In the genomic region with DNA sequence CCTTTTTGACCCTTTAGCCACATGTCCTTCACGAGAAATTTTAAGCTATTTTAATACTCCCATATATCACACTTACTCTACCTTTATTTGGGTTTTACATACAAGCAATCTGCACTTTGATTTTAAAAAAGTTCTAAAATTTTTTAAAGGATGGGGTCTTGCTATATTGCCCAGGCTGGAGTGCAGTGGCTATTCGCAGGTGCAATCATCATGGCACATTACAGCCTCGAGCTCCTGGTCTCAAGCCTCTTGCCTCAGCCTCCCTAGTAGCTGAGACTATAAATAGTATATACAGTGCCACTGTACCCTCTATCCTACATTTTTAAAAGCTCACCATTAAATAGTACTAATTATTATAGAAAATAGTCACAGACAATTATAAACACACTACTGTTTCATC, we compare ENCODE assay signal across 35 cellular contexts. TPM values are rescaled to one million over a fixed set of nuclear protein-coding genes. Genes with fewer than 3 reads are reported as not detected.
DNase-seq lines count a peak whose midpoint lies in the region; ATAC-seq, FAIRE-seq and TF ChIP-seq lines count a peak whose summit lies in the region.
"Had no signal": no experiment of that assay in that cellular context is flagged by ENCODE, and none has a peak within 500 bp of the region (broad histone marks: within the 10 kb centered on the region; RNA-seq: fewer than 3 reads in every experiment).

No MANE protein-coding gene starts in this region.

- H3K27me3 ChIP-seq in HepG2 (ENCODE audit: control insufficient read depth in 1 of 2, insufficient read depth in 2 of 2, low read length in 2 of 2) (no peaks in the 10 kb centered on the region), right lobe of liver (no peaks in the 10 kb centered on the region), K562 (ENCODE audit: control insufficient read depth in 2 of 2, insufficient read depth in 2 of 2, low read length in 2 of 2) (no peaks in the 10 kb centered on the region)
- H3K27me3 ChIP-seq: BE2C; BLaER1; BLaER1 treated with 17β-estradiol and CSF1 and Interleukin-3, amounts not matched to agents 10 nM and 100 nM had no signal

- DNase-seq in HepG2 (ENCODE audit: low spot score) (no peak), right lobe of liver (no peak), K562 (ENCODE audit: extremely low read depth in 1 of 4, low spot score in 3 of 4) (no peak), progenitor cell of endocrine pancreas (ENCODE audit: low spot score, unreplicated experiment) (no peak), NCI-H2081 (lab: John Stamatoyannopoulos, UW) (no peak)
- DNase-seq in activated T-cell treated with anti-CD3 and anti-CD28 coated beads, Interleukin-2, amount 50 U/mL, for 48 hours: no peak
- DNase-seq: 8988T; ACHN; AML-193; BE2C; C1 segment of cervical spinal cord; Caco-2; Calu3; CD4-positive, alpha-beta memory T cell; CD4-positive, alpha-beta T cell; CD4-positive, CD25-positive, alpha-beta regulatory T cell; CD8-positive, alpha-beta memory T cell; CD8-positive, alpha-beta T cell; COR-L47; DMS 273 treated with DMSO at 0.1 percent for 48 hours; DMS153; DMS53; DMS79; DMS79 treated with DMSO at 0.1 percent for 48 hours; DND-41; EL had no signal

- 95% methylated on average over 3 of the region's 3 CpGs for WGBS in HepG2 (ENCODE audit: low lambda C conversion rate)
- WGBS in right lobe of liver (ENCODE audit: insufficient coverage, low coverage, low lambda C conversion rate, missing lambda C conversion rate): 91% methylated on average over 3 of the region's 3 CpGs
- WGBS in K562 (ENCODE audit: insufficient coverage, low coverage, missing lambda C conversion rate): 89% methylated on average over 3 of the region's 3 CpGs

- ATAC-seq in HepG2 (no peak), right lobe of liver (no peak), K562 (no peak)
- ATAC-seq: A549; CD8-positive, alpha-beta T cell had no signal

- intact Hi-C loops in HepG2 (cut with micrococcal nuclease; ENCODE audit: unreplicated experiment): no loop called here
- intact Hi-C loops in right lobe of liver (cut with DNase I): no loop called here
- intact Hi-C loops in K562 (cut with micrococcal nuclease): no loop called here

- H3K36me3 Mint-ChIP-seq in progenitor cell of endocrine pancreas (ENCODE audit: insufficient read depth): peaks cover 10% of the 10 kb centered on the region

- H3K27ac Mint-ChIP-seq in progenitor cell of endocrine pancreas: peak overlapping the region; percentile 71
- H3K27ac Mint-ChIP-seq: B cell; CD14-positive monocyte; CD4-positive, alpha-beta T cell; CD8-positive, alpha-beta T cell had no signal

- TF ChIP-seq EP300 in HepG2 (IDR thresholded peaks at IDR 0.05; ENCODE audit: low read depth in 2 of 2, low read length in 2 of 2) (no peak), HepG2 (CRISPR knock-in tag; IDR thresholded peaks at IDR 0.05; ENCODE audit: borderline replicate concordance) (no peak), K562 (IDR thresholded peaks at IDR 0.05; ENCODE audit: low read length) (no peak)

- no peaks in the 10 kb centered on the region for H3K27me3 Mint-ChIP-seq in progenitor cell of endocrine pancreas
- H3K27me3 Mint-ChIP-seq: B cell; CD4-positive, alpha-beta memory T cell; CD4-positive, alpha-beta T cell; CD4-positive, CD25-positive, alpha-beta regulatory T cell; CD8-positive, alpha-beta memory T cell had no signal

- TF ChIP-seq POLR2A in HepG2 (IDR thresholded peaks at IDR 0.05; ENCODE audit: insufficient read depth in 1 of 2, low read depth in 2 of 2, low read length in 2 of 2) (no peak), right lobe of liver (IDR thresholded peaks at IDR 0.05) (no peak), K562 (conservative IDR thresholded peaks at IDR 0.05) (no peak)

- no peak for TF ChIP-seq CTCF in HepG2 (CRISPR knock-in tag; IDR thresholded peaks at IDR 0.05)
- no peak for TF ChIP-seq CTCF in right lobe of liver (IDR thresholded peaks at IDR 0.05)
- no peak for TF ChIP-seq CTCF in K562 (IDR thresholded peaks at IDR 0.05 in 2 of 3, conservative IDR thresholded peaks at IDR 0.05 in 1 of 3; ENCODE audit: insufficient read depth in 2 of 3, low read depth in 1 of 3, low read length in 3 of 3)
- no peak for TF ChIP-seq CTCF in progenitor cell of endocrine pancreas (IDR thresholded peaks at IDR 0.05; ENCODE audit: unreplicated experiment)

- peaks cover 10% of the 10 kb centered on the region for H3K4me1 ChIP-seq in HepG2 (ENCODE audit: insufficient read depth, low read length)
- H3K4me1 ChIP-seq in right lobe of liver: peaks cover 0 to 44% (median 0%) of the 10 kb centered on the region in 4 donors
- H3K4me1 ChIP-seq in K562 (replicated peaks in 1 of 2; ENCODE audit: control insufficient read depth in 2 of 2, insufficient read depth in 2 of 2, low read length in 2 of 2): no peaks in the 10 kb centered on the region
- H3K4me1 ChIP-seq: A549; BE2C; BLaER1; BLaER1 treated with 17β-estradiol and CSF1 and Interleukin-3, amounts not matched to agents 10 nM and 100 nM; Caco-2 had no signal

- peaks cover 4 to 48% of the 10 kb centered on the region in 2 experiments for H3K36me3 ChIP-seq in HepG2 (replicated peaks in 1 of 2; ENCODE audit: control insufficient read depth in 1 of 2, insufficient read depth in 2 of 2, low read length in 2 of 2)
- peaks cover 0 to 32% (median 4%) of the 10 kb centered on the region in 4 donors for H3K36me3 ChIP-seq in right lobe of liver
- H3K36me3 ChIP-seq in K562 (ENCODE audit: control insufficient read depth, insufficient read depth, low read length): peaks cover 64% of the 10 kb centered on the region

- peaks cover 3% of the 10 kb centered on the region for H3K9me3 Mint-ChIP-seq in progenitor cell of endocrine pancreas (ENCODE audit: low read depth)
- H3K9me3 Mint-ChIP-seq: CD4-positive, alpha-beta T cell had no signal

- TF ChIP-seq RAD21 in HepG2 (CRISPR knock-in tag; IDR thresholded peaks at IDR 0.05): no peak
- TF ChIP-seq RAD21 in K562 (CRISPR knock-in tag; conservative IDR thresholded peaks at IDR 0.05 in 1 of 2, IDR thresholded peaks at IDR 0.05 in 1 of 2): no peak

- no peak overlapping the region for H3K4me3 Mint-ChIP-seq in progenitor cell of endocrine pancreas (ENCODE audit: low read depth)
- H3K4me3 Mint-ChIP-seq: B cell; CD14-positive monocyte; CD4-positive, alpha-beta memory T cell; CD4-positive, alpha-beta T cell; CD4-positive, CD25-positive, alpha-beta regulatory T cell; CD8-positive, alpha-beta memory T cell; CD8-positive, alpha-beta T cell had no signal

- in situ Hi-C loops in HepG2 (cut with HindIII; ENCODE audit: extremely low pct_ligation_motif_present, low pct_unique_long_range_greater_than_20kb) (no loop called here), K562 (cut with MboI) (no loop called here)

- CTCF ChIA-PET in HepG2 (lab: Yijun Ruan, JAX; ENCODE audit: low intra/inter-chr PET ratio, low total read pairs) (no interaction called here), K562 (lab: Yijun Ruan, JAX; ENCODE audit: low intra/inter-chr PET ratio) (no interaction called here)

- H3K4me3 ChIP-seq in HepG2 (replicated peaks in 1 of 3; ENCODE audit: insufficient read depth in 1 of 3, low read depth in 2 of 3, low read length in 3 of 3) (no peak overlapping the region), right lobe of liver (no peak overlapping the region), K562 (no peak overlapping the region)
- H3K4me3 ChIP-seq: A549; BLaER1; BLaER1 treated with 17β-estradiol and CSF1 and Interleukin-3, amounts not matched to agents 10 nM and 100 nM had no signal

- H2AFZ ChIP-seq in HepG2 (ENCODE audit: low read length) (no peak overlapping the region), K562 (ENCODE audit: low read depth, low read length) (no peak overlapping the region)

- POLR2A ChIA-PET in HepG2 (lab: Yijun Ruan, JAX): interaction anchor here (0.8 kb wide), 1 partner anchor 37 kb away, joined by 3 read pairs; a partner anchor contains a TSS
- POLR2A ChIA-PET in K562 (lab: Yijun Ruan, JAX): no interaction called here

- no peaks in the 10 kb centered on the region for H4K20me1 ChIP-seq in HepG2 (ENCODE audit: insufficient read depth, low read length)
- H4K20me1 ChIP-seq in K562 (replicated peaks; ENCODE audit: control insufficient read depth, insufficient read depth, low read length): no peaks in the 10 kb centered on the region
- H4K20me1 ChIP-seq: BLaER1 had no signal

- H3K4me2 ChIP-seq in HepG2 (ENCODE audit: low read depth, low read length) (no peak overlapping the region), K562 (ENCODE audit: insufficient read depth, low read length) (no peak overlapping the region)
- H3K4me2 ChIP-seq: A549; BLaER1; BLaER1 treated with 17β-estradiol and CSF1 and Interleukin-3, amounts not matched to agents 10 nM and 100 nM had no signal

- H3K9ac ChIP-seq in HepG2 (ENCODE audit: insufficient read depth, low read depth, low read length) (no peak overlapping the region), K562 (ENCODE audit: insufficient read depth in 1 of 2, low read depth in 2 of 2, low read length in 2 of 2) (no peak overlapping the region)
- H3K9ac ChIP-seq: BLaER1; BLaER1 treated with 17β-estradiol and CSF1 and Interleukin-3, amounts not matched to agents 10 nM and 100 nM had no signal

- no peak overlapping the region for H3K27ac ChIP-seq in HepG2 (ENCODE audit: extremely low read length, insufficient read depth, low read length)
- no peak overlapping the region for H3K27ac ChIP-seq in right lobe of liver
- H3K27ac ChIP-seq in K562 (ENCODE audit: extremely low read depth, low read depth, low read length): no peak overlapping the region
- H3K27ac ChIP-seq: 22Rv1; A549; BLaER1; BLaER1 treated with 17β-estradiol and CSF1 and Interleukin-3, amounts not matched to agents 10 nM and 100 nM; C4-2B had no signal

- H3K9me1 ChIP-seq in K562 (ENCODE audit: control insufficient read depth, insufficient read depth, low read length): peaks cover 3% of the 10 kb centered on the region

- FAIRE-seq in HepG2 (lab: Jason Lieb, UNC) (no peak), K562 (lab: Jason Lieb, UNC) (no peak)
- FAIRE-seq: A204.1, A549, D721Med had no signal

- H3K9me3 ChIP-seq in HepG2 (ENCODE audit: low read length): peaks cover 4% of the 10 kb centered on the region; the same call in 1 of the 2 replicates
- H3K9me3 ChIP-seq in right lobe of liver: no peaks in the 10 kb centered on the region
- H3K9me3 ChIP-seq in K562 (replicated peaks; ENCODE audit: control insufficient read depth, insufficient read depth, low read depth, low read length): no peaks in the 10 kb centered on the region
- H3K9me3 ChIP-seq: A549, BE2C, Caco-2 had no signal

- H3K79me2 ChIP-seq in HepG2 (ENCODE audit: insufficient read depth, low read length): no peaks in the 10 kb centered on the region
- H3K79me2 ChIP-seq in K562 (ENCODE audit: control insufficient read depth, insufficient read depth, low read length): no peaks in the 10 kb centered on the region

- BruUV-seq in HepG2 (replicated peaks; lab: Mats Ljungman, UMichigan): no TSS peak
- BruUV-seq in K562 (replicated peaks; lab: Mats Ljungman, UMichigan): no TSS peak

- H3K4me1 Mint-ChIP-seq in progenitor cell of endocrine pancreas (ENCODE audit: low read depth): peaks cover 3% of the 10 kb centered on the region
- H3K4me1 Mint-ChIP-seq: B cell; CD14-positive monocyte; CD4-positive, alpha-beta memory T cell; CD8-positive, alpha-beta memory T cell had no signal

RNA-seq across cellular contexts. Expression of a gene that starts 29.9 kb away (rescaled TPM):
- 49.1 and 54.3 TPM in 2 replicates for total RNA-seq in HepG2 (2016; rRNA removed; fragmentation: Illumina TruSeq; extraction: Trizol)
- 8.5 and 10.3 TPM in 2 replicates for total RNA-seq in HepG2 (2016; cell fraction: cytosol; rRNA removed; fragmentation: Illumina TruSeq; extraction: Trizol; ENCODE audit: low read depth)
- 50.7 and 55.5 TPM in 2 replicates for total RNA-seq in HepG2 (2016; cell fraction: insoluble cytoplasmic fraction; rRNA removed; fragmentation: Illumina TruSeq; extraction: Trizol)
- total RNA-seq in HepG2 (2016; cell fraction: membrane; rRNA removed; fragmentation: Illumina TruSeq; extraction: Trizol): 15.4 and 15.6 TPM in 2 replicates
- total RNA-seq in HepG2 (2016; cell fraction: nucleus; rRNA removed; fragmentation: Illumina TruSeq; extraction: Trizol): 42.6 and 44.4 TPM in 2 replicates
- polyA plus RNA-seq in HepG2 (2011; rRNA removed): 41.4 and 43.4 TPM in 2 replicates
- polyA plus RNA-seq in HepG2 (2011; cell fraction: cytosol; rRNA removed): 10.6 and 16.0 TPM in 2 replicates
- 89.2 and 101 TPM in 2 replicates for polyA plus RNA-seq in HepG2 (2011; cell fraction: nucleus; rRNA removed)
- polyA plus RNA-seq in HepG2 (2012): 26.0 and 34.9 TPM in 2 replicates
- 14.8 and 14.9 TPM in 2 replicates for polyA plus RNA-seq in HepG2 (2016; cell fraction: cytosol; fragmentation: Illumina TruSeq; extraction: Trizol; ENCODE audit: low read depth)
- polyA plus RNA-seq in HepG2 (2016; cell fraction: insoluble cytoplasmic fraction; fragmentation: Illumina TruSeq; extraction: Trizol; ENCODE audit: low read depth): 47.6 and 48.6 TPM in 2 replicates
- 10.6 and 12.0 TPM in 2 replicates for polyA plus RNA-seq in HepG2 (2016; cell fraction: membrane; fragmentation: Illumina TruSeq; extraction: Trizol; ENCODE audit: low read depth)
- 78.3 and 81.9 TPM in 2 replicates for polyA plus RNA-seq in HepG2 (2016; cell fraction: nucleus; fragmentation: Illumina TruSeq; extraction: Trizol; ENCODE audit: insufficient read depth, low read depth)
- 7.3 and 20.3 TPM in 2 replicates for polyA minus RNA-seq in HepG2 (2011; rRNA and poly(A)+ RNA removed; ENCODE audit: low replicate concordance)
- 4.6 and 5.9 TPM in 2 replicates for polyA minus RNA-seq in HepG2 (2011; cell fraction: cytosol; rRNA and poly(A)+ RNA removed)
- 32.6 and 33.7 TPM in 2 replicates for polyA minus RNA-seq in HepG2 (2011; cell fraction: nucleus; rRNA and poly(A)+ RNA removed)
- 100 to 1,000 TPM in 4 of 6 experiments, 10 to 100 TPM in 2; 43.5 to 141 (median 103) TPM for total RNA-seq in right lobe of liver
- total RNA-seq in K562 (2011; cell fraction: chromatin; rRNA removed; ENCODE audit: low replicate concordance): 21.7 and 43.7 TPM in 2 replicates
- total RNA-seq in K562 (2011; cell fraction: nucleolus; rRNA removed): 13.4 and 13.7 TPM in 2 replicates
- 22.8 and 32.7 TPM in 2 replicates for total RNA-seq in K562 (2011; cell fraction: nucleoplasm; rRNA removed)
- total RNA-seq in K562 (2014; rRNA removed): 10.9 and 11.4 TPM in 2 replicates
- 21.5 and 24.8 TPM in 2 replicates for total RNA-seq in K562 (2014; rRNA removed; fragmentation: Illumina TruSeq; extraction: Trizol)
- 18.8 and 19.1 TPM in 2 replicates for total RNA-seq in K562 (2015; rRNA removed; fragmentation: Illumina TruSeq; extraction: Trizol)
- 22.1 and 24.9 TPM in 2 replicates for total RNA-seq in K562 (2021)
- polyA plus RNA-seq in K562 (2011; rRNA removed): 36.3 and 49.5 TPM in 2 replicates
- 9.1 and 17.4 TPM in 2 replicates for polyA plus RNA-seq in K562 (2011; cell fraction: cytosol; rRNA removed)
- polyA plus RNA-seq in K562 (2011; cell fraction: nucleus; rRNA removed): 64.7 and 73.1 TPM in 2 replicates
- polyA plus RNA-seq in K562 (2012): 28.7 and 29.5 TPM in 2 replicates
- 16.6 and 17.0 TPM in 2 replicates for polyA plus RNA-seq in K562 (2014; fragmentation: Illumina TruSeq; extraction: Trizol)
- 10 to 100 TPM; 59.9 to 62.2 TPM for polyA plus RNA-seq in K562 (2014; fragmentation: Nextera tagmentation; extraction: Ambion mirVana)
- polyA plus RNA-seq in K562 (2014; rRNA removed): 26.7 and 26.9 TPM in 2 replicates
- 14.1 and 16.0 TPM in 2 replicates for polyA minus RNA-seq in K562 (2011; rRNA and poly(A)+ RNA removed)
- 6.1 and 6.9 TPM in 2 replicates for polyA minus RNA-seq in K562 (2011; cell fraction: cytosol; rRNA and poly(A)+ RNA removed)
- polyA minus RNA-seq in K562 (2011; cell fraction: nucleus; rRNA and poly(A)+ RNA removed): 12.4 and 14.8 TPM in 2 replicates
- total RNA-seq in progenitor cell of endocrine pancreas: 54.3 and 61.1 TPM in 2 replicates

RNA-seq across cellular contexts. Expression of a gene that starts 36.5 kb away (rescaled TPM):
- total RNA-seq in HepG2 (2016; rRNA removed; fragmentation: Illumina TruSeq; extraction: Trizol) (77.2 and 95.2 TPM in 2 replicates), right lobe of liver (10 to 100 TPM; 30.2 to 44.9 (median 39.6) TPM), K562 (2014; rRNA removed) (43.5 and 48.5 TPM in 2 replicates), K562 (2014; rRNA removed; fragmentation: Illumina TruSeq; extraction: Trizol) (75.6 and 87.7 TPM in 2 replicates), K562 (2015; rRNA removed; fragmentation: Illumina TruSeq; extraction: Trizol) (64.0 and 70.7 TPM in 2 replicates), K562 (2021) (54.9 and 55.1 TPM in 2 replicates), progenitor cell of endocrine pancreas (38.3 and 41.8 TPM in 2 replicates)
- total RNA-seq in HepG2 (2016; cell fraction: cytosol; rRNA removed; fragmentation: Illumina TruSeq; extraction: Trizol; ENCODE audit: low read depth): 6.5 and 9.2 TPM in 2 replicates
- total RNA-seq in HepG2 (2016; cell fraction: insoluble cytoplasmic fraction; rRNA removed; fragmentation: Illumina TruSeq; extraction: Trizol): 75.3 and 96.0 TPM in 2 replicates
- total RNA-seq in HepG2 (2016; cell fraction: membrane; rRNA removed; fragmentation: Illumina TruSeq; extraction: Trizol): 31.5 and 33.7 TPM in 2 replicates
- 50.1 and 54.0 TPM in 2 replicates for total RNA-seq in HepG2 (2016; cell fraction: nucleus; rRNA removed; fragmentation: Illumina TruSeq; extraction: Trizol)
- polyA plus RNA-seq in HepG2 (2011; rRNA removed) (20.7 and 27.0 TPM in 2 replicates), K562 (2011; rRNA removed) (39.3 and 55.9 TPM in 2 replicates), K562 (2014; fragmentation: Illumina TruSeq; extraction: Trizol) (54.9 and 65.0 TPM in 2 replicates), K562 (2014; fragmentation: Nextera tagmentation; extraction: Ambion mirVana) (10 to 100 TPM; 17.5 to 22.3 TPM), K562 (2014; rRNA removed) (48.0 and 48.8 TPM in 2 replicates)
- 11.9 and 15.5 TPM in 2 replicates for polyA plus RNA-seq in HepG2 (2011; cell fraction: cytosol; rRNA removed)
- 8.0 and 10.2 TPM in 2 replicates for polyA plus RNA-seq in HepG2 (2011; cell fraction: nucleus; rRNA removed)
- polyA plus RNA-seq in HepG2 (2012): 30.9 and 42.1 TPM in 2 replicates
- polyA plus RNA-seq in HepG2 (2016; cell fraction: cytosol; fragmentation: Illumina TruSeq; extraction: Trizol; ENCODE audit: low read depth): 3.9 and 4.3 TPM in 2 replicates
- 74.4 and 75.6 TPM in 2 replicates for polyA plus RNA-seq in HepG2 (2016; cell fraction: insoluble cytoplasmic fraction; fragmentation: Illumina TruSeq; extraction: Trizol; ENCODE audit: low read depth)
- 14.2 and 15.7 TPM in 2 replicates for polyA plus RNA-seq in HepG2 (2016; cell fraction: membrane; fragmentation: Illumina TruSeq; extraction: Trizol; ENCODE audit: low read depth)
- polyA plus RNA-seq in HepG2 (2016; cell fraction: nucleus; fragmentation: Illumina TruSeq; extraction: Trizol; ENCODE audit: insufficient read depth, low read depth): 44.0 and 46.4 TPM in 2 replicates
- 24.9 and 26.6 TPM in 2 replicates for polyA minus RNA-seq in HepG2 (2011; rRNA and poly(A)+ RNA removed; ENCODE audit: low replicate concordance)
- 41.5 and 45.5 TPM in 2 replicates for polyA minus RNA-seq in HepG2 (2011; cell fraction: cytosol; rRNA and poly(A)+ RNA removed)
- 43.3 and 46.1 TPM in 2 replicates for polyA minus RNA-seq in HepG2 (2011; cell fraction: nucleus; rRNA and poly(A)+ RNA removed)
- 17.0 and 37.0 TPM in 2 replicates for total RNA-seq in K562 (2011; cell fraction: chromatin; rRNA removed; ENCODE audit: low replicate concordance)
- 9.8 and 12.0 TPM in 2 replicates for total RNA-seq in K562 (2011; cell fraction: nucleolus; rRNA removed)
- 21.0 and 32.6 TPM in 2 replicates for total RNA-seq in K562 (2011; cell fraction: nucleoplasm; rRNA removed)
- 12.3 and 16.0 TPM in 2 replicates for polyA plus RNA-seq in K562 (2011; cell fraction: cytosol; rRNA removed)
- polyA plus RNA-seq in K562 (2011; cell fraction: nucleus; rRNA removed): 7.8 and 9.3 TPM in 2 replicates
- polyA plus RNA-seq in K562 (2012): 35.3 and 35.5 TPM in 2 replicates
- polyA minus RNA-seq in K562 (2011; rRNA and poly(A)+ RNA removed): 82.0 and 88.8 TPM in 2 replicates
- 31.5 and 37.6 TPM in 2 replicates for polyA minus RNA-seq in K562 (2011; cell fraction: cytosol; rRNA and poly(A)+ RNA removed)
- 9.7 and 15.9 TPM in 2 replicates for polyA minus RNA-seq in K562 (2011; cell fraction: nucleus; rRNA and poly(A)+ RNA removed)

RNA-seq across cellular contexts. Expression of a gene that starts 36.9 kb away (rescaled TPM):
- total RNA-seq in HepG2 (2016; rRNA removed; fragmentation: Illumina TruSeq; extraction: Trizol) (6.0 and 7.0 TPM in 2 replicates), right lobe of liver (1 to 10 TPM in 5 of 6 experiments, under 1 TPM in 1; 0.89 to 1.9 (median 1.7) TPM), K562 (2014; rRNA removed) (3.3 and 4.5 TPM in 2 replicates), K562 (2014; rRNA removed; fragmentation: Illumina TruSeq; extraction: Trizol) (4.4 and 4.5 TPM in 2 replicates), K562 (2015; rRNA removed; fragmentation: Illumina TruSeq; extraction: Trizol) (3.9 and 5.2 TPM in 2 replicates), K562 (2021) (3.0 and 3.4 TPM in 2 replicates), progenitor cell of endocrine pancreas (2.7 and 3.6 TPM in 2 replicates)
- total RNA-seq in HepG2 (2016; cell fraction: cytosol; rRNA removed; fragmentation: Illumina TruSeq; extraction: Trizol; ENCODE audit: low read depth): 3.0 and 3.4 TPM in 2 replicates
- total RNA-seq in HepG2 (2016; cell fraction: insoluble cytoplasmic fraction; rRNA removed; fragmentation: Illumina TruSeq; extraction: Trizol): 6.4 and 6.6 TPM in 2 replicates
- 7.4 and 9.1 TPM in 2 replicates for total RNA-seq in HepG2 (2016; cell fraction: membrane; rRNA removed; fragmentation: Illumina TruSeq; extraction: Trizol)
- 10.3 and 12.6 TPM in 2 replicates for total RNA-seq in HepG2 (2016; cell fraction: nucleus; rRNA removed; fragmentation: Illumina TruSeq; extraction: Trizol)
- polyA plus RNA-seq in HepG2 (2011; rRNA removed) (3.4 and 3.6 TPM in 2 replicates), K562 (2011; rRNA removed) (3.1 and 4.3 TPM in 2 replicates), K562 (2014; fragmentation: Illumina TruSeq; extraction: Trizol) (3.6 and 4.8 TPM in 2 replicates), K562 (2014; fragmentation: Nextera tagmentation; extraction: Ambion mirVana) (1 to 10 TPM; 1.9 to 4.9 TPM), K562 (2014; rRNA removed) (3.4 and 3.9 TPM in 2 replicates)
- 4.9 and 6.1 TPM in 2 replicates for polyA plus RNA-seq in HepG2 (2011; cell fraction: cytosol; rRNA removed)
- 7.0 and 8.3 TPM in 2 replicates for polyA plus RNA-seq in HepG2 (2011; cell fraction: nucleus; rRNA removed)
- 3.7 and 5.4 TPM in 2 replicates for polyA plus RNA-seq in HepG2 (2012)
- polyA plus RNA-seq in HepG2 (2016; cell fraction: cytosol; fragmentation: Illumina TruSeq; extraction: Trizol; ENCODE audit: low read depth): 2.3 and 3.0 TPM in 2 replicates
- 6.5 and 7.3 TPM in 2 replicates for polyA plus RNA-seq in HepG2 (2016; cell fraction: insoluble cytoplasmic fraction; fragmentation: Illumina TruSeq; extraction: Trizol; ENCODE audit: low read depth)
- 6.5 and 6.9 TPM in 2 replicates for polyA plus RNA-seq in HepG2 (2016; cell fraction: membrane; fragmentation: Illumina TruSeq; extraction: Trizol; ENCODE audit: low read depth)
- polyA plus RNA-seq in HepG2 (2016; cell fraction: nucleus; fragmentation: Illumina TruSeq; extraction: Trizol; ENCODE audit: insufficient read depth, low read depth): 4.8 and 5.0 TPM in 2 replicates
- 9.4 and 11.0 TPM in 2 replicates for polyA minus RNA-seq in HepG2 (2011; rRNA and poly(A)+ RNA removed; ENCODE audit: low replicate concordance)
- 4.6 and 6.0 TPM in 2 replicates for polyA minus RNA-seq in HepG2 (2011; cell fraction: cytosol; rRNA and poly(A)+ RNA removed)
- 49.2 and 56.0 TPM in 2 replicates for polyA minus RNA-seq in HepG2 (2011; cell fraction: nucleus; rRNA and poly(A)+ RNA removed)
- total RNA-seq in K562 (2011; cell fraction: chromatin; rRNA removed; ENCODE audit: low replicate concordance): 12.5 and 19.1 TPM in 2 replicates
- 12.8 and 13.6 TPM in 2 replicates for total RNA-seq in K562 (2011; cell fraction: nucleolus; rRNA removed)
- 15.6 and 22.5 TPM in 2 replicates for total RNA-seq in K562 (2011; cell fraction: nucleoplasm; rRNA removed)
- 2.4 and 4.8 TPM in 2 replicates for polyA plus RNA-seq in K562 (2011; cell fraction: cytosol; rRNA removed)
- polyA plus RNA-seq in K562 (2011; cell fraction: nucleus; rRNA removed): 5.0 and 5.6 TPM in 2 replicates
- 3.2 and 3.7 TPM in 2 replicates for polyA plus RNA-seq in K562 (2012)
- polyA minus RNA-seq in K562 (2011; rRNA and poly(A)+ RNA removed): 13.5 and 14.6 TPM in 2 replicates
- 2.4 and 3.4 TPM in 2 replicates for polyA minus RNA-seq in K562 (2011; cell fraction: cytosol; rRNA and poly(A)+ RNA removed)
- 11.8 and 22.1 TPM in 2 replicates for polyA minus RNA-seq in K562 (2011; cell fraction: nucleus; rRNA and poly(A)+ RNA removed)
